Comparison of ENCODE assay signal across 8 cellular contexts in the genomic region with DNA sequence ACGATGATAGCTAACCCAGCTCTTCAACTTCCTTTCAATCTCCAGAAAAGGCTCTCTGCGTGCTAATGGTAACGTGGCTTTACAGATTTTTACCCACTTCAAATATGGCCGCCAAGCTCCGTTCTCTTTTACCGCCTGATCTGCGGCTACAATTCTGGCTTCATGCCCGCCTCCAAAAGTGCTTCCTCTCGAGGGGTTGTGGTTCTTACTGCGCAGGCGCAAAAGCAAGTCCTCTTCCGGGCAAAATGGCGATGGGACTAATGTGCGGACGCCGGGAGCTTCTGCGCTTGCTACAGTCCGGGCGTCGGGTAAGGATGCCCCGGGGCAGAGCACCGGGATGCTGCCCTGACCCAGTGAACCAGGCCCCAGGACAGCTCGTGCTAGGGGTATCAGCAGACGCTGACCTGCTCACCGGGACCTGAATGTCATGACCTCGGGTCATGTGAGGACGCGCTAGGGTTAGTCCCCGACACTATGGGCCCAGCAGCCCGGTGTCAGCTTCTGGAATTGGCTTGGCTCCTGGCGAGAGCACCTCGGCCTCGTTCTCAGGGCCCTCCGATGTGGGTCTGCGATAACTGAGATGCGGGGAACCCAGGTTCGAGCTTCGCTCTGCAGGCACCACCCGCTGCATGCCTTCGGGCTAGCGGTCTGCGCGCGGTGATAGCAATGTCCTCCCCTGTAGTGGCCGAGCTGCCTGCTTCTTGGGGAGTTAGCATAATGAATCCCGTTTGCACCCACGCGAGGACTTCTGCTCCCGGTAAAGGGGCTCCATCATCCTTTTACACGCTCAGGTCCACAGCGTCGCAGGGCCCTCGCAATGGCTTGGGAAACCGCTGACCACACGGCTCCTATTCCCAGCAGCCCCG. TPM values are rescaled to one million over a fixed set of nuclear protein-coding genes. Genes with fewer than 3 reads are reported as not detected.
DNase-seq lines count a peak whose midpoint lies in the region; ATAC-seq and TF ChIP-seq lines count a peak whose summit lies in the region.

A gene (plus strand): TSS at position 232 of the 866 bp plus-strand sequence. CDS start 14 bp downstream, at position 246.

- peaks cover 37% of the 10 kb centered on the region for H3K36me3 Mint-ChIP-seq in activated T-cell treated with anti-CD3 and anti-CD28 coated beads, Interleukin-2, amount 50 U/mL, for 4 hours (ENCODE audit: insufficient read depth)

- H3K27ac ChIP-seq in Panc1 (ENCODE audit: low read length) (peak within 1 kb of the TSS; percentile 99), muscle layer of colon (ENCODE audit: low read depth, low read length) (peak within 1 kb of the TSS; percentile 74)

- ATAC-seq in GM21576 (IDR thresholded peaks at IDR 0.05; ENCODE audit: unreplicated experiment) (peak; percentile 75), Panc1 (peak; percentile 94), esophagus mucosa (peak; percentile 87)
- ATAC-seq in activated T-cell treated with anti-CD3 and anti-CD28 coated beads, Interleukin-2, amount 50 U/mL, for 4 hours = peak; percentile 90 to 91

- POLR2A ChIA-PET in Panc1 (lab: Charles Lee) = interaction anchor here (0.6 to 2.1 kb wide), 4 partner anchors 17 to 177 kb away, joined by 3 to 8 read pairs (median 4); a partner anchor contains a TSS

- peak within 1 kb of the TSS; percentile 94 for H3K4me3 Mint-ChIP-seq in activated T-cell treated with anti-CD3 and anti-CD28 coated beads, Interleukin-2, amount 50 U/mL, for 4 hours

- BruUV-seq in Panc1 (replicated peaks; lab: Mats Ljungman, UMichigan) = no TSS peak

- in situ Hi-C loops in Panc1 (cut with HindIII; ENCODE audit: low pct_unique_long_range_greater_than_20kb, low sequenced_read_pairs) = no loop called here

- H3K9ac ChIP-seq in muscle layer of colon (ENCODE audit: low read length) = peak within 1 kb of the TSS; percentile 66

- TF ChIP-seq CTCF in Panc1 (IDR thresholded peaks at IDR 0.05) = no peak

- DNase-seq in DMS 273 treated with DMSO at 0.1 percent for 48 hours (lab: John Stamatoyannopoulos, UW) (peak; percentile 93), KG1 (lab: John Stamatoyannopoulos, UW) (peak; percentile 74), Panc1 (ENCODE audit: low read depth, low spot score) (peak; percentile 80)
- DNase-seq in activated T-cell treated with anti-CD3 and anti-CD28 coated beads, Interleukin-2, amount 50 U/mL, for 4 hours = peak; percentile 92
- peak; percentile 85 for DNase-seq in stimulated activated CD8-positive, alpha-beta memory T cell treated with anti-CD3 and anti-CD28 coated beads, Interleukin-7, amount 100 ng/mL, for 24 hours (ENCODE audit: low read depth)

- intact Hi-C loops in Panc1 (cut with micrococcal nuclease; ENCODE audit: unreplicated experiment) = no loop called here

- H3K4me1 Mint-ChIP-seq in activated T-cell treated with anti-CD3 and anti-CD28 coated beads, Interleukin-2, amount 50 U/mL, for 4 hours (ENCODE audit: low read depth) = peaks cover 29% of the 10 kb centered on the region

- peak within 1 kb of the TSS; percentile 89 to 91 for H3K4me3 ChIP-seq in Panc1 (ENCODE audit: low read depth in 2 of 2, low read length in 2 of 2)
- H3K4me3 ChIP-seq in muscle layer of colon (ENCODE audit: low read depth in 1 of 2, low read length in 2 of 2) = peak within 1 kb of the TSS; percentile 75 to 90

- H3K27me3 ChIP-seq in Panc1 (ENCODE audit: control insufficient read depth, insufficient read depth, low read length) (no peaks in the 10 kb centered on the region), muscle layer of colon (ENCODE audit: control insufficient read depth in 1 of 2, insufficient read depth in 2 of 2, low read length in 2 of 2) (no peaks in the 10 kb centered on the region)

- peaks cover 5% of the 10 kb centered on the region for H3K9me3 Mint-ChIP-seq in activated T-cell treated with anti-CD3 and anti-CD28 coated beads, Interleukin-2, amount 50 U/mL, for 4 hours

- H3K4me1 ChIP-seq in Panc1 (ENCODE audit: control insufficient read depth, insufficient read depth, low read length) (peaks cover 6% of the 10 kb centered on the region; the same call in 1 of the 2 replicates), muscle layer of colon (ENCODE audit: insufficient read depth, low read length) (peaks cover 14% of the 10 kb centered on the region)

- H3K27me3 Mint-ChIP-seq in activated T-cell treated with anti-CD3 and anti-CD28 coated beads, Interleukin-2, amount 50 U/mL, for 4 hours (ENCODE audit: low read depth) = no peaks in the 10 kb centered on the region

- CTCF ChIA-PET in Panc1 (lab: Charles Lee) = interaction anchor here (0.6 kb wide), 1 partner anchor 88 kb away, joined by 8 read pairs; no protein-coding TSS in a partner anchor

- H3K36me3 ChIP-seq in Panc1 (ENCODE audit: control insufficient read depth, insufficient read depth, low read length) = peaks cover 18% of the 10 kb centered on the region
- peaks cover 36% of the 10 kb centered on the region for H3K36me3 ChIP-seq in muscle layer of colon (ENCODE audit: insufficient read depth, low read length)

- H3K9me3 ChIP-seq in Panc1 (ENCODE audit: control insufficient read depth, insufficient read depth, low read depth, low read length) (no peaks in the 10 kb centered on the region), muscle layer of colon (ENCODE audit: low read length) (no peaks in the 10 kb centered on the region)

RNA-seq across cellular contexts. Expression of the gene that starts here (rescaled TPM):
- 71.3 TPM for total RNA-seq in Panc1 (2021; ENCODE audit: unreplicated experiment)
- 65.0 TPM for polyA plus RNA-seq in Panc1 (2012; ENCODE audit: insufficient read length)
- total RNA-seq in activated T-cell treated with anti-CD3 and anti-CD28 coated beads, Interleukin-2, amount 50 U/mL, for 4 hours = 100 to 1,000 TPM; 133 to 139 (median 138) TPM
- total RNA-seq in esophagus mucosa = 79.1 TPM

Comparison
In these comparisons a context has a peak if more than half of its experiments do, and no peak if none do; other contexts are left out.
1. Peak in every context shown above with its lines: DNase-seq, ATAC-seq, H3K4me3 ChIP-seq and H3K27ac ChIP-seq.